8 cellular contexts compared by ENCODE assay signal in genomic region chr7:5629941-5630340, GRCh38. TPM values are rescaled to one million over a fixed set of nuclear protein-coding genes. Genes with fewer than 3 reads are reported as not detected.
DNase-seq lines count a peak whose midpoint lies in the region; ATAC-seq lines count a peak whose summit lies in the region.

No MANE protein-coding gene starts in this region.

- H3K36me3 Mint-ChIP-seq in immature natural killer cell = peaks cover 6 to 18% (median 13%) of the 10 kb centered on the region in 3 donors

- peak; percentile 69 for DNase-seq in NK-92 treated with Interleukin-12 subunit alpha and Interleukin-12 subunit beta, amount 100 ng/mL, for 24 hours (lab: John Stamatoyannopoulos, UW)
- no peak for DNase-seq in NK-92 (lab: John Stamatoyannopoulos, UW; ENCODE audit: unreplicated experiment)
- DNase-seq in activated T-cell treated with anti-CD3 and anti-CD28 coated beads, Interleukin-2, amount 50 U/mL, for 48 hours = peak; percentile 57 to 65
- DNase-seq in immature natural killer cell = peak; percentile 24 to 43 (median 35)
- peak; percentile 26 for DNase-seq in superior temporal gyrus (ENCODE audit: extremely low spot score)
- no peak for DNase-seq in foreskin melanocyte
- no peak for DNase-seq in NCI-H69 (lab: John Stamatoyannopoulos, UW)

- peaks cover 35 to 36% of the 10 kb centered on the region in 2 donors for H3K4me1 Mint-ChIP-seq in immature natural killer cell

- H3K4me3 Mint-ChIP-seq in immature natural killer cell = peak overlapping the region; percentile 21 to 77 (median 69)

- H3K9me3 Mint-ChIP-seq in immature natural killer cell = no peaks in the 10 kb centered on the region

- peaks cover 2 to 9% (median 6%) of the 10 kb centered on the region in 3 donors for H3K27me3 Mint-ChIP-seq in immature natural killer cell (ENCODE audit: low read depth in 3 of 3)

- H3K27ac Mint-ChIP-seq in immature natural killer cell = peak overlapping the region; percentile 41 to 80 (median 61)

- ATAC-seq in HG02938 (IDR thresholded peaks at IDR 0.05; ENCODE audit: unreplicated experiment) = no peak

RNA-seq across cellular contexts. Expression of gene FSCN1, which starts 37.3 kb away (rescaled TPM):
- under 1 TPM in 1 of 3 donors, not detected in 2; 0.22 TPM for polyA plus RNA-seq in immature natural killer cell

Comparison
In these comparisons a context has a peak if more than half of its experiments do, and no peak if none do; other contexts are left out.
1. DNase-seq: peak in NK-92 treated with Interleukin-12 subunit alpha and Interleukin-12 subunit beta, amount 100 ng/mL, for 24 hours (single experiment), activated T-cell treated with anti-CD3 and anti-CD28 coated beads, Interleukin-2, amount 50 U/mL, for 48 hours (2 of 2), immature natural killer cell (3 of 3) and superior temporal gyrus (single experiment); none in NK-92 (single experiment), foreskin melanocyte (single experiment) and NCI-H69 (single experiment).